9 cellular contexts compared by ENCODE assay signal in the genomic region with DNA sequence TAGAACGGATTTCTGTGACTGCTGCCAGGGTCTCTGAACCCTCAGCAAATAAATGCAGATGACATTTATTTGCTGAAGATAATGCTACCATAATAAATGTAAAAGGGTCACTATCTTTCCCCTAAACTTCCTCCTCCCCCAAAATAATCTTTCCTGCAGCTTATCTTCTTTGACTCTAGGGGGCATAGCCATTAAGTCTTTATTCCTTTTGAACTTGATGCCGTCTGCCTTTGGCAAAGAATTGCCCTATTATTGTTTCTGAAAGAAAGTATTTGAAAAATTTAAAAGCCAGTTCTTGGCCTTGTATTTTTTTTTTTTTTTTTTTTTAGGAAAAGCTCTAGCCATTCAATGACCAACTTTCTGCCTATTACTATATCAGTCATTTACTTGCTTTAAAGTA.
DNase-seq lines count a peak whose midpoint lies in the region; ATAC-seq, FAIRE-seq and TF ChIP-seq lines count a peak whose summit lies in the region.
"Had no signal": no experiment of that assay in that cellular context is flagged by ENCODE, and none has a peak within 500 bp of the region (broad histone marks: within the 10 kb centered on the region; RNA-seq: fewer than 3 reads in every experiment).

No MANE protein-coding gene starts in this region.

- no peak for ATAC-seq in GM18907 (IDR thresholded peaks at IDR 0.05; ENCODE audit: unreplicated experiment)

- H3K27me3 ChIP-seq in GM23248 (replicated peaks; ENCODE audit: insufficient read depth) (no peaks in the 10 kb centered on the region), tibial artery (no peaks in the 10 kb centered on the region)

- H3K27ac ChIP-seq in GM23248 (no peak overlapping the region), tibial artery (no peak overlapping the region)
- H3K27ac ChIP-seq: HL-60 had no signal

- no peaks in the 10 kb centered on the region for H3K9me2 ChIP-seq in GM23248 (ENCODE audit: insufficient read depth)

- H3K79me2 ChIP-seq in GM23248 (ENCODE audit: insufficient read depth), result no peaks in the 10 kb centered on the region

- in situ Hi-C loops in GM23248 (cut with MboI), result no loop called here
- in situ Hi-C loops in SK-MEL-5 (cut with HindIII; ENCODE audit: low pct_unique_long_range_greater_than_20kb, low sequenced_read_pairs), result no loop called here

- FAIRE-seq in frontal cortex (lab: Jason Lieb, UNC), result peak; percentile 51

- 48 to 53% methylated on average over 2 of the region's 2 CpGs for WGBS in GM23248 (ENCODE audit: low coverage in 1 of 2, low lambda C conversion rate in 2 of 2, missing lambda C conversion rate in 2 of 2), 2 experiments

- H3K9me3 ChIP-seq in GM23248 (ENCODE audit: low read depth), result no peaks in the 10 kb centered on the region
- no peaks in the 10 kb centered on the region for H3K9me3 ChIP-seq in tibial artery

- H3F3A ChIP-seq in GM23248 (ENCODE audit: insufficient read depth), result no peaks in the 10 kb centered on the region

- H3K4me1 ChIP-seq in GM23248 (ENCODE audit: insufficient read depth), result peaks cover 6% of the 10 kb centered on the region; the same call in 1 of the 2 replicates
- H3K4me1 ChIP-seq in tibial artery, result peaks cover 0 to 14% (median 6%) of the 10 kb centered on the region in 4 donors

- no peak for TF ChIP-seq CTCF in tibial artery (IDR thresholded peaks at IDR 0.05)

- no peaks in the 10 kb centered on the region for H3K36me3 ChIP-seq in GM23248 (ENCODE audit: low read depth)
- H3K36me3 ChIP-seq in tibial artery, result no peaks in the 10 kb centered on the region

- H4K20me1 ChIP-seq in GM23248 (ENCODE audit: insufficient read depth), result no peaks in the 10 kb centered on the region

- no peak overlapping the region for H2AFZ ChIP-seq in GM23248

- intact Hi-C loops in tibial artery (cut with DNase I; ENCODE audit: low total_unique reads), result no loop called here

- H3K4me3 ChIP-seq in GM23248 (no peak overlapping the region), tibial artery (no peak overlapping the region)

- H3K4me2 ChIP-seq in GM23248 (ENCODE audit: unreplicated experiment), result no peak overlapping the region

- no peak overlapping the region for H3K9ac ChIP-seq in GM23248

- DNase-seq in AML-193 (lab: John Stamatoyannopoulos, UW) (peak; percentile 47 to 60), GM23248 (peak; percentile 61), SK-MEL-5 (ENCODE audit: low read depth, low spot score) (peak; percentile 81), frontal cortex (ENCODE audit: low spot score in 2 of 2) (no peak), 8988T (no peak), tibial artery (no peak)
- DNase-seq in stimulated activated CD4-positive, alpha-beta T cell treated with anti-CD3 and anti-CD28 coated beads, Interleukin-12 subunit alpha, Interleukin-12 subunit beta, amount 100 ng/mL, for 4 hours, result no peak

Comparison
In these comparisons a context has a peak if more than half of its experiments do, and no peak if none do; other contexts are left out.
1. DNase-seq: peak in AML-193 (2 of 2), GM23248 (single experiment) and SK-MEL-5 (single experiment); none in frontal cortex (0 of 2), 8988T (single experiment), tibial artery (0 of 2) and stimulated activated CD4-positive, alpha-beta T cell treated with anti-CD3 and anti-CD28 coated beads, Interleukin-12 subunit alpha, Interleukin-12 subunit beta, amount 100 ng/mL, for 4 hours (single experiment).